Comparison of ENCODE assay signal across 16 cellular contexts in genomic region chr11:73009972-73010371, GRCh38.
DNase-seq lines count a peak whose midpoint lies in the region; ATAC-seq, FAIRE-seq and TF ChIP-seq lines count a peak whose summit lies in the region.
"Had no signal": no experiment of that assay in that cellular context is flagged by ENCODE, and none has a peak within 500 bp of the region (broad histone marks: within the 10 kb centered on the region; RNA-seq: fewer than 3 reads in every experiment).

No MANE protein-coding gene starts in this region.

- H3K9ac ChIP-seq in SK-N-SH (no peak overlapping the region), GM12878 (ENCODE audit: control insufficient read depth, insufficient read depth, low read length) (no peak overlapping the region)
- H3K9ac ChIP-seq: GM23248 had no signal

- CTCF ChIA-PET in SK-N-SH (lab: Yijun Ruan, JAX) (no interaction called here), GM12878 (lab: Yijun Ruan, JAX) (interaction anchor here (1.0 kb wide), 1 partner anchor 29 kb away, joined by 4 read pairs; no protein-coding TSS in a partner anchor)

- no peak overlapping the region for H2AFZ ChIP-seq in SK-N-SH (ENCODE audit: low read depth)
- no peak overlapping the region for H2AFZ ChIP-seq in GM12878 (ENCODE audit: control insufficient read depth, low read depth, low read length)
- H2AFZ ChIP-seq: GM23248 had no signal

- in situ Hi-C loops in GM12878 (cut with MboI): no loop called here

- peaks cover 32 to 52% (median 39%) of the 10 kb centered on the region in 3 donors for H3K4me1 Mint-ChIP-seq in IgD-negative memory B cell
- peaks cover 56% of the 10 kb centered on the region for H3K4me1 Mint-ChIP-seq in stimulated activated memory B cell treated with anti-CD40 and anti-IgM and Interleukin-4, amounts not matched to agents 10 μg/mL and 1 μg/mL and 100 μg/mL, for 72 hours

- no peak for TF ChIP-seq EP300 in SK-N-SH (IDR thresholded peaks at IDR 0.05; ENCODE audit: borderline replicate concordance in 1 of 2, low read depth in 1 of 2, low read length in 1 of 2)
- TF ChIP-seq EP300 in GM12878 (IDR thresholded peaks at IDR 0.05; ENCODE audit: borderline replicate concordance in 1 of 2, control insufficient read depth in 1 of 2, low read depth in 2 of 2, low read length in 2 of 2): no peak

- H3K36me3 ChIP-seq in SK-N-SH (replicated peaks in 1 of 2; ENCODE audit: control insufficient read depth in 1 of 2, insufficient read depth in 2 of 2, low read length in 1 of 2) (peaks cover 3 to 12% of the 10 kb centered on the region in 2 experiments), GM12878 (ENCODE audit: control insufficient read depth in 2 of 2, insufficient read depth in 2 of 2, low read length in 1 of 2) (peaks cover 13 to 27% of the 10 kb centered on the region in 2 experiments)

- H3K9me2 ChIP-seq in SK-N-SH: no peaks in the 10 kb centered on the region

- no peaks in the 10 kb centered on the region for H3K27me3 Mint-ChIP-seq in IgD-negative memory B cell
- no peaks in the 10 kb centered on the region for H3K27me3 Mint-ChIP-seq in stimulated activated memory B cell treated with anti-CD40 and anti-IgM and Interleukin-4, amounts not matched to agents 10 μg/mL and 1 μg/mL and 100 μg/mL, for 72 hours
- H3K27me3 Mint-ChIP-seq: CD4-positive, alpha-beta memory T cell had no signal

- H3K4me1 ChIP-seq in SK-N-SH (ENCODE audit: control insufficient read depth in 1 of 2, insufficient read depth in 2 of 2, low read depth in 1 of 2, low read length in 1 of 2) (no peaks in the 10 kb centered on the region; a peak in 1 of 4 replicates), GM12878 (ENCODE audit: control insufficient read depth, insufficient read depth, low read length) (no peaks in the 10 kb centered on the region), foreskin keratinocyte (peaks cover 8% of the 10 kb centered on the region)

- peak overlapping the region; percentile 54 to 63 (median 61) for H3K27ac Mint-ChIP-seq in IgD-negative memory B cell
- H3K27ac Mint-ChIP-seq in stimulated activated memory B cell treated with anti-CD40 and anti-IgM and Interleukin-4, amounts not matched to agents 10 μg/mL and 1 μg/mL and 100 μg/mL, for 72 hours: peak overlapping the region; percentile 21
- H3K27ac Mint-ChIP-seq: CD4-positive, alpha-beta memory T cell had no signal

- H3K4me3 ChIP-seq in SK-N-SH (ENCODE audit: low read depth in 2 of 2, low read length in 1 of 2) (no peak overlapping the region), GM12878 (no peak overlapping the region)
- H3K4me3 ChIP-seq: GM23248 had no signal

- intact Hi-C loops in GM12878 (cut with micrococcal nuclease; ENCODE audit: unreplicated experiment): no loop called here

- no peak for FAIRE-seq in GM12878 (lab: Jason Lieb, UNC)
- FAIRE-seq: GM18507, H54 had no signal

- H3K4me3 Mint-ChIP-seq in IgD-negative memory B cell: no peak overlapping the region
- H3K4me3 Mint-ChIP-seq in stimulated activated memory B cell treated with anti-CD40 and anti-IgM and Interleukin-4, amounts not matched to agents 10 μg/mL and 1 μg/mL and 100 μg/mL, for 72 hours: no peak overlapping the region

- TF ChIP-seq RAD21 in SK-N-SH (IDR thresholded peaks at IDR 0.05; ENCODE audit: low read length) (no peak), GM12878 (IDR thresholded peaks at IDR 0.05; ENCODE audit: insufficient read depth, low read depth, low read length) (no peak)

- SMC1A ChIA-PET in GM12878 (lab: Charles Lee; ENCODE audit: uncharacterized antibody, unreplicated experiment): interaction anchor here (1.4 kb wide), 1 partner anchor 47 kb away, joined by 5 read pairs; no protein-coding TSS in a partner anchor

- no peak for TF ChIP-seq POLR2A in GM12878 (IDR thresholded peaks at IDR 0.05; ENCODE audit: low read depth, low read length)

- H3K27ac ChIP-seq in SK-N-SH (ENCODE audit: low read depth in 2 of 2, low read length in 1 of 2): no peak overlapping the region
- H3K27ac ChIP-seq in GM12878 (ENCODE audit: control insufficient read depth, insufficient read depth): no peak overlapping the region
- no peak overlapping the region for H3K27ac ChIP-seq in foreskin keratinocyte
- H3K27ac ChIP-seq: C4-2B, GM23248 had no signal

- peaks cover 31% of the 10 kb centered on the region for H3K36me3 Mint-ChIP-seq in IgD-negative memory B cell
- peaks cover 84% of the 10 kb centered on the region for H3K36me3 Mint-ChIP-seq in stimulated activated memory B cell treated with anti-CD40 and anti-IgM and Interleukin-4, amounts not matched to agents 10 μg/mL and 1 μg/mL and 100 μg/mL, for 72 hours

- RAD21 ChIA-PET in GM12878 (lab: Charles Lee; ENCODE audit: unreplicated experiment): no interaction called here

- H3K27me3 ChIP-seq in SK-N-SH (ENCODE audit: insufficient read depth): no peaks in the 10 kb centered on the region
- H3K27me3 ChIP-seq in GM12878 (replicated peaks in 1 of 2; ENCODE audit: control insufficient read depth in 2 of 2, insufficient read depth in 2 of 2, low read length in 1 of 2): no peaks in the 10 kb centered on the region
- no peaks in the 10 kb centered on the region for H3K27me3 ChIP-seq in foreskin keratinocyte

- H3K9me3 Mint-ChIP-seq in IgD-negative memory B cell: peaks cover 5 to 25% (median 8%) of the 10 kb centered on the region in 3 donors
- peaks cover 22% of the 10 kb centered on the region for H3K9me3 Mint-ChIP-seq in stimulated activated memory B cell treated with anti-CD40 and anti-IgM and Interleukin-4, amounts not matched to agents 10 μg/mL and 1 μg/mL and 100 μg/mL, for 72 hours

- no TSS peak for BruUV-seq in GM12878 (replicated peaks; lab: Mats Ljungman, UMichigan)

- peaks cover 3% of the 10 kb centered on the region; the same call in 1 of the 2 replicates for H3K9me3 ChIP-seq in SK-N-SH
- peaks cover 28% of the 10 kb centered on the region; the same call in 2 of the 3 replicates for H3K9me3 ChIP-seq in GM12878 (replicated peaks; ENCODE audit: control insufficient read depth, insufficient read depth, low read length)

- H4K20me1 ChIP-seq in SK-N-SH (ENCODE audit: insufficient read depth) (no peaks in the 10 kb centered on the region), GM12878 (ENCODE audit: control insufficient read depth, insufficient read depth) (no peaks in the 10 kb centered on the region)

- H3K79me2 ChIP-seq in SK-N-SH (ENCODE audit: insufficient read depth): no peaks in the 10 kb centered on the region; the same call in 1 of the 2 replicates
- peaks cover 13% of the 10 kb centered on the region for H3K79me2 ChIP-seq in GM12878 (ENCODE audit: control insufficient read depth, insufficient read depth, low read length)

- POLR2A ChIA-PET in SK-N-SH (lab: Yijun Ruan, JAX): no interaction called here
- POLR2A ChIA-PET in GM12878 (lab: Charles Lee): interaction anchor here (1.2 kb wide), 1 partner anchor 29 kb away, joined by 3 read pairs; no protein-coding TSS in a partner anchor

- H3K4me2 ChIP-seq in SK-N-SH (no peak overlapping the region), GM12878 (ENCODE audit: control insufficient read depth, insufficient read depth) (no peak overlapping the region)

- TF ChIP-seq CTCF in SK-N-SH (IDR thresholded peaks at IDR 0.05) (no peak), GM12878 (IDR thresholded peaks at IDR 0.05 in 2 of 3, conservative IDR thresholded peaks at IDR 0.05 in 1 of 3; ENCODE audit: control insufficient read depth in 2 of 3, extremely low read depth in 1 of 3, insufficient read depth in 1 of 3, low read depth in 3 of 3, low read length in 3 of 3) (no peak), foreskin keratinocyte (conservative IDR thresholded peaks at IDR 0.05) (no peak)

- ATAC-seq in SK-N-SH treated with all-trans-retinoic acid at 6 μM for 48 hours: no peak
- ATAC-seq in GM12878: no peak
- no peak for ATAC-seq in stimulated activated memory B cell treated with anti-CD40 and anti-IgM and Interleukin-4, amounts not matched to agents 10 μg/mL and 1 μg/mL and 100 μg/mL, for 72 hours
- no peak for ATAC-seq in foreskin keratinocyte

- DNase-seq in SK-N-SH: no peak
- DNase-seq in GM12878 (ENCODE audit: low read depth, low spot score): no peak
- no peak for DNase-seq in hypothalamus (lab: John Stamatoyannopoulos, UW)
- no peak for DNase-seq in activated CD4-positive, alpha-beta T cell treated with anti-CD3 and anti-CD28 coated beads, Interleukin-2, amount 50 U/mL, for 1 hour
- DNase-seq in foreskin keratinocyte: no peak
- DNase-seq: ACHN; CD4-positive, alpha-beta memory T cell; DND-41; GF-D8; GM23248 had no signal

- no peaks in the 10 kb centered on the region for H3F3A ChIP-seq in SK-N-SH (replicated peaks; ENCODE audit: insufficient read depth)

TF ChIP-seq in SK-N-SH treated with all-trans-retinoic acid at 6 μM for 48 hours, 23 proteins besides CTCF, POLR2A, EP300 and RAD21:
- TF ChIP-seq ESRRG (CRISPR knock-in tag; IDR thresholded peaks at IDR 0.05): no peak
- TF ChIP-seq ZFP30 (CRISPR knock-in tag; IDR thresholded peaks at IDR 0.05): peak; percentile 100

TF ChIP-seq in SK-N-SH, 30 proteins besides CTCF, POLR2A, EP300 and RAD21:
- no peak for TF ChIP-seq MXI1 (IDR thresholded peaks at IDR 0.05; ENCODE audit: low read depth, low read length)
- no peak for TF ChIP-seq IRF3 (IDR thresholded peaks at IDR 0.05; ENCODE audit: low read depth, low read length)
- TF ChIP-seq TEAD4 (IDR thresholded peaks at IDR 0.05; ENCODE audit: borderline replicate concordance, insufficient read depth): no peak
- TF ChIP-seq MEF2A (IDR thresholded peaks at IDR 0.05; ENCODE audit: borderline replicate concordance, low read depth): no peak

TF ChIP-seq in GM12878, 131 proteins besides CTCF, POLR2A, EP300 and RAD21:
- TF ChIP-seq TAF1 (IDR thresholded peaks at IDR 0.05; ENCODE audit: borderline replicate concordance, low read depth, low read length) (no peak), RELB (IDR thresholded peaks at IDR 0.05; ENCODE audit: low read depth) (peak; percentile 57; the same call in 1 of the 2 replicates), IKZF2 (IDR thresholded peaks at IDR 0.05) (no peak)
